Comparison of ENCODE assay signal across 2 cellular contexts in the genomic region with DNA sequence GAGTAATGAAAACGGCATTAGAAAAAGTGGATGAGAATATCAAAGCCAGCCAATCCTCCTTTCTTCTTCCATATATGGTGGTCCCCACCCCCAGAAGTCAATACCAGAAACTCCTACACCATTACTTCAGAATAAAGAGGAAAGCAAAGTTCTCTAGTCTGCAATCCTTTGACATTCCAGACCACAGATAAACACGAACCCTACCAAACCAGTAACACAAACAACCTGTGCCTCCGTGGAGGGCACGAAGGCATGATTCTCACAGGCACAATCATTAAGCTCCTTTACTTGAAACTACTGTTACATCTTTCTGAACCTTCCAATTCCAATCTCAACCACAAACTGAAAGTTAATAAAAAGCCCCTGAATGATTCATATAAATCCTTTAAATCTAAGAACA.
A peak's percentile ranks its signal among the peaks of the same experiment; 100 is the strongest.
TF ChIP-seq lines count a peak whose summit lies in the region.

No MANE protein-coding gene starts in this region.

TF ChIP-seq in IMR-90, 13 proteins besides CTCF, POLR2A, EP300 and RAD21:
- TF ChIP-seq FOS (IDR thresholded peaks at IDR 0.05; ENCODE audit: low read depth, low read length), result no peak
- TF ChIP-seq BHLHE40 (IDR thresholded peaks at IDR 0.05; ENCODE audit: low read depth, low read length), result peak; percentile 8; the same call in 1 of the 2 replicates
- no peak for TF ChIP-seq RCOR1 (IDR thresholded peaks at IDR 0.05; ENCODE audit: insufficient replicate concordance, low read length)
- no peak for TF ChIP-seq MAFK (IDR thresholded peaks at IDR 0.05; ENCODE audit: low read depth, low read length)
- TF ChIP-seq CHD1 (IDR thresholded peaks at IDR 0.05; ENCODE audit: low read depth, low read length), result no peak
- no peak for TF ChIP-seq CEBPB (IDR thresholded peaks at IDR 0.05; ENCODE audit: low read depth, low read length)

TF ChIP-seq in H1, 55 proteins besides CTCF, POLR2A, EP300 and RAD21:
- peak; percentile 53; the same call in 1 of the 2 replicates for TF ChIP-seq SRF (IDR thresholded peaks at IDR 0.05; ENCODE audit: low read depth, low read length)
- TF ChIP-seq ZNF274 (IDR thresholded peaks at IDR 0.05; ENCODE audit: borderline replicate concordance, extremely low read depth, low read length), result no peak
- TF ChIP-seq JUN (IDR thresholded peaks at IDR 0.05; ENCODE audit: low read depth, low read length), result no peak
- TF ChIP-seq BRCA1 (IDR thresholded peaks at IDR 0.05; ENCODE audit: low read depth, low read length), result no peak
- no peak for TF ChIP-seq CHD7 (IDR thresholded peaks at IDR 0.05; ENCODE audit: insufficient replicate concordance, low read length)
- no peak for TF ChIP-seq YY1 (IDR thresholded peaks at IDR 0.05; ENCODE audit: low read depth, low read length)
- TF ChIP-seq RBBP5 (IDR thresholded peaks at IDR 0.05; ENCODE audit: borderline replicate concordance, low read depth, low read length), result no peak
- no peak for TF ChIP-seq RXRA (IDR thresholded peaks at IDR 0.05; ENCODE audit: insufficient read depth, low read depth, low read length)
